ENCODE assay signal across 7 cellular contexts in the genomic region with DNA sequence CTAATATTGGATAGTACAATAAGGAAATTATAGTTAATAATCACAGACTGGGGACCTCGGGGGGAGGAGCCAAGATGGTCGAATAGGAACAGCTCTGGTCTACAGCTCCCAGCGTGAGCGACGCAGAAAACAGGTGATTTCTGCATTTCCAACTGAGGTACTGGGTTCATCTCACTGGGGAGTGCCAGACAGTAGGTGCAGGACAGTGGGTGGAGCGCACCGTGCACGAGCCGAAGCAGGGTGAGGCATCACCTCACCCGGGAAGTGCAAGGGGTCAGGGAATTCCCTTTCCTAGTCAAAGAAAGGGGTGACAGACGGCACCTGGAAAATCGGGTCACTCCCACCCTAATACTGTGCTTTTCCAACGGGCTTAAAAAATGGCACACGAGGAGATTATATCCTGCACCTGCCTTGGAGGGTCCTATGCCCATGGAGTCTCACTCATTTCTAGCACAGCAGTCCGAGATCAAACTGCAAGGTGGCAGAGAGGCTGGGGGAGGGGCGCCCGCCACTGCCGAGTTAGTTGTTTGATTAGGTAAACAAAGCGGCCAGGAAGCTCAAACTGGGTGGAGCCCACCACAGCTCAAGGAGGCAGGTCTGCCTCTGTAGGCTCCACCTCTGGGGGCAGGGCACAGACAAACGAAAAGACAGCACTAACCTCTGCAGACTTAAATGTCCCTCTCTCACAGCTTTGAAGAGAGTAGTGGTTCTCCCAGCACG.
DNase-seq lines count a peak whose midpoint lies in the region; ATAC-seq and TF ChIP-seq lines count a peak whose summit lies in the region.
"Not testable (repeated sequence)": the region's sequence is repeated elsewhere in the genome, so short reads cannot be mapped to it uniquely, and the experiment has no call there.

No MANE protein-coding gene starts in this region.

- not testable (repeated sequence) for H3K79me2 ChIP-seq in MM.1S (ENCODE audit: low read length)

- CTCF ChIA-PET in HEK293 (lab: Yijun Ruan, JAX), result not testable (repeated sequence)

- H3F3A ChIP-seq in MM.1S (ENCODE audit: insufficient read depth, low read length), result not testable (repeated sequence)

- peak overlapping the region; percentile 63 for H2AFZ ChIP-seq in MM.1S (ENCODE audit: low read length)

- not testable (repeated sequence) for H3K9me3 ChIP-seq in HEK293 (ENCODE audit: control insufficient read depth, insufficient read depth, low read depth, low read length); MM.1S (replicated peaks; ENCODE audit: insufficient read depth, low read length)

- H3K27ac ChIP-seq in HEK293 (ENCODE audit: extremely low read depth, low read depth, low read length); MM.1S (ENCODE audit: low read length): not testable (repeated sequence)

- peak overlapping the region; percentile 43; the same call in 1 of the 2 replicates for H3K4me2 ChIP-seq in MM.1S (ENCODE audit: low read depth, low read length)

- TF ChIP-seq CTCF in HEK293 (tag by site-specific recombination; IDR thresholded peaks at IDR 0.05); MM.1S (IDR thresholded peaks at IDR 0.05; ENCODE audit: low read length): not testable (repeated sequence)

- ATAC-seq in left lobe of liver, result not testable (repeated sequence)

- not testable (repeated sequence) for H3K36me3 ChIP-seq in HEK293 (ENCODE audit: control insufficient read depth in 2 of 2, insufficient read depth in 1 of 2, low read length in 2 of 2); MM.1S (replicated peaks; ENCODE audit: insufficient read depth, low read length)

- POLR2A ChIA-PET in HEK293 (lab: Yijun Ruan, JAX), result not testable (repeated sequence)

- not testable (repeated sequence) for H3K9me2 ChIP-seq in MM.1S (replicated peaks; ENCODE audit: insufficient read depth, low read length)

- H3K4me3 ChIP-seq in HEK293 (ENCODE audit: low read depth, low read length), result not testable (repeated sequence)
- peak overlapping the region; percentile 40 for H3K4me3 ChIP-seq in MM.1S (ENCODE audit: low read length)

- not testable (repeated sequence) for H3K9ac ChIP-seq in MM.1S (ENCODE audit: low read length)

- DNase-seq in DMS153 (lab: John Stamatoyannopoulos, UW) (peak; percentile 71), MM.1S (peak; percentile 67), NCI-H345 (lab: John Stamatoyannopoulos, UW) (peak; percentile 80), NCI-H774 (lab: John Stamatoyannopoulos, UW) (peak; percentile 50), SHP77 (lab: John Stamatoyannopoulos, UW) (peak; percentile 30 to 42), left lobe of liver (ENCODE audit: low spot score) (peak; percentile 76)

- H4K20me1 ChIP-seq in MM.1S (ENCODE audit: insufficient read depth, low read length), result not testable (repeated sequence)

- H3K4me1 ChIP-seq in HEK293 (ENCODE audit: control insufficient read depth, insufficient read depth, low read length); MM.1S (ENCODE audit: low read length): not testable (repeated sequence)

- H3K27me3 ChIP-seq in MM.1S (replicated peaks; ENCODE audit: insufficient read depth, low read length), result not testable (repeated sequence)

TF ChIP-seq in HEK293, 187 proteins besides CTCF, POLR2A, EP300 and RAD21:
- peak; percentile 24; the same call in 1 of the 2 replicates for TF ChIP-seq GLIS2 (tag by site-specific recombination; IDR thresholded peaks at IDR 0.05)
TF ChIP-seq in HEK293: peak in this region for 1; not testable (repeated sequence) for 186.
